Comparison of ENCODE assay signal across 1 cellular context in genomic region chr2:38486213-38487026, GRCh38.
TF ChIP-seq lines count a peak whose summit lies in the region.

No MANE protein-coding gene starts in this region.

TF ChIP-seq in HepG2, 621 proteins besides CTCF, POLR2A, EP300 and RAD21 (continued from another document):
- TF ChIP-seq ZBTB40 (IDR thresholded peaks at IDR 0.05): no peak
- TF ChIP-seq ZBTB40 (CRISPR knock-in tag; IDR thresholded peaks at IDR 0.05): no peak
- no peak for TF ChIP-seq ZNF513 (CRISPR knock-in tag; conservative IDR thresholded peaks at IDR 0.05)
- TF ChIP-seq ZNF503 (CRISPR knock-in tag; IDR thresholded peaks at IDR 0.05): no peak
- TF ChIP-seq ZNF670 (CRISPR knock-in tag; IDR thresholded peaks at IDR 0.05; ENCODE audit: borderline replicate concordance): no peak
- TF ChIP-seq ZNF234 (CRISPR knock-in tag; conservative IDR thresholded peaks at IDR 0.05): no peak
- no peak for TF ChIP-seq ZNF616 (CRISPR knock-in tag; IDR thresholded peaks at IDR 0.05; ENCODE audit: low read depth)
